Comparison of ENCODE assay signal across 28 cellular contexts in genomic region chr19:5238700-5239099, GRCh38.
"Had no signal": no experiment of that assay in that cellular context is flagged by ENCODE, and none has a peak within 500 bp of the region (broad histone marks: within the 10 kb centered on the region; RNA-seq: fewer than 3 reads in every experiment).

No MANE protein-coding gene starts in this region.

- H3K27me3 ChIP-seq: adrenal gland, MG63, SJCRH30 had no signal

- H3K9me3 ChIP-seq: adrenal gland, MG63, SJCRH30 had no signal

- H3K4me3 ChIP-seq: adrenal gland, MG63, SJCRH30, SK-N-MC had no signal

- H3K27ac ChIP-seq: adrenal gland, SJCRH30, SK-N-MC had no signal

- ATAC-seq: activated CD4-positive, alpha-beta T cell treated with anti-CD3 and anti-CD28 coated beads for 36 hours; activated CD4-positive, CD25-positive, alpha-beta regulatory T cell treated with anti-CD3 and anti-CD28 coated beads, Interleukin-2, amount 50 U/mL, for 24 hours; activated CD8-positive, alpha-beta T cell treated with anti-CD3 and anti-CD28 coated beads, Interleukin-2, amount 10 ng/mL, durations not matched to agents 7 days and 5 days; activated naive CD4-positive, alpha-beta T cell treated with anti-CD3 and anti-CD28 coated beads, Interleukin-2, amount 50 U/mL, for 72 hours; Panc1 had no signal

- H3K27ac Mint-ChIP-seq: activated CD4-positive, alpha-beta T cell treated with anti-CD3 and anti-CD28 coated beads for 36 hours; activated CD4-positive, alpha-beta T cell treated with anti-CD3 and anti-CD28 coated beads, Interleukin-2, amount 10 ng/mL, durations not matched to agents 7 days and 5 days; activated CD8-positive, alpha-beta T cell treated with anti-CD3 and anti-CD28 coated beads, Interleukin-2, amount 10 ng/mL, durations not matched to agents 7 days and 5 days; activated naive CD4-positive, alpha-beta T cell treated with anti-CD3 and anti-CD28 coated beads for 36 hours; activated T-cell treated with anti-CD3 and anti-CD28 coated beads, Interleukin-2, amount 50 U/mL, for 24 hours had no signal

- H3K4me1 Mint-ChIP-seq: activated CD4-positive, alpha-beta T cell treated with anti-CD3 and anti-CD28 coated beads for 36 hours; activated CD4-positive, alpha-beta T cell treated with anti-CD3 and anti-CD28 coated beads, Interleukin-2, amount 10 ng/mL, durations not matched to agents 7 days and 5 days; brain had no signal

- DNase-seq: activated CD4-positive, alpha-beta T cell treated with anti-CD3 and anti-CD28 coated beads for 36 hours; activated CD4-positive, alpha-beta T cell treated with anti-CD3 and anti-CD28 coated beads, Interleukin-2, amount 10 ng/mL, durations not matched to agents 7 days and 5 days; activated CD4-positive, alpha-beta T cell treated with anti-CD3 and anti-CD28 coated beads, Interleukin-2, amount 50 U/mL, for 48 hours; activated CD8-positive, alpha-beta T cell treated with anti-CD3 and anti-CD28 coated beads, Interleukin-2, amount 10 ng/mL, durations not matched to agents 7 days and 5 days; activated gamma-delta T cell treated with Interleukin-2 at 50 U/mL for 16 hours; activated naive CD4-positive, alpha-beta T cell treated with anti-CD3 and anti-CD28 coated beads for 36 hours; activated T-cell treated with anti-CD3 and anti-CD28 coated beads, Interleukin-2, amount 50 U/mL, for 24 hours; adrenal gland; central memory CD4-positive, alpha-beta T cell; Kasumi-1; MG63; NCI-H1048; NCI-H1105 treated with DMSO at 0.1 percent for 48 hours; NCI-H1436; NCI-H1694; NCI-H1930; NCI-H2081 treated with DMSO at 0.1 percent for 48 hours; NCI-H226; NCI-H446 treated with DMSO at 0.1 percent for 48 hours; NCI-H524 treated with DMSO at 0.1 percent for 48 hours; SHP77; SJCRH30; T1000 had no signal

- H3K4me3 Mint-ChIP-seq: activated CD4-positive, alpha-beta T cell treated with anti-CD3 and anti-CD28 coated beads for 36 hours; activated CD4-positive, alpha-beta T cell treated with anti-CD3 and anti-CD28 coated beads, Interleukin-2, amount 10 ng/mL, durations not matched to agents 7 days and 5 days; activated CD8-positive, alpha-beta T cell treated with anti-CD3 and anti-CD28 coated beads, Interleukin-2, amount 10 ng/mL, durations not matched to agents 7 days and 5 days; activated naive CD4-positive, alpha-beta T cell treated with anti-CD3 and anti-CD28 coated beads for 36 hours; activated T-cell treated with anti-CD3 and anti-CD28 coated beads, Interleukin-2, amount 50 U/mL, for 24 hours; brain had no signal

- H3K27me3 Mint-ChIP-seq: activated CD4-positive, alpha-beta T cell treated with anti-CD3 and anti-CD28 coated beads for 36 hours; activated CD4-positive, alpha-beta T cell treated with anti-CD3 and anti-CD28 coated beads, Interleukin-2, amount 10 ng/mL, durations not matched to agents 7 days and 5 days; activated T-cell treated with anti-CD3 and anti-CD28 coated beads, Interleukin-2, amount 50 U/mL, for 24 hours; brain had no signal

- H3K36me3 ChIP-seq: MG63, SJCRH30 had no signal

- H3K4me1 ChIP-seq: adrenal gland, SJCRH30 had no signal

- H3K9me3 Mint-ChIP-seq: activated CD4-positive, alpha-beta T cell treated with anti-CD3 and anti-CD28 coated beads, Interleukin-2, amount 10 ng/mL, durations not matched to agents 7 days and 5 days; activated naive CD4-positive, alpha-beta T cell treated with anti-CD3 and anti-CD28 coated beads for 36 hours; activated naive CD4-positive, alpha-beta T cell treated with anti-CD3 and anti-CD28 coated beads, Interleukin-2, amount 50 U/mL, for 72 hours; activated T-cell treated with anti-CD3 and anti-CD28 coated beads, Interleukin-2, amount 50 U/mL, for 24 hours had no signal

- H3K36me3 Mint-ChIP-seq: activated naive CD4-positive, alpha-beta T cell treated with anti-CD3 and anti-CD28 coated beads, Interleukin-2, amount 50 U/mL, for 72 hours had no signal
